In the genomic region with DNA sequence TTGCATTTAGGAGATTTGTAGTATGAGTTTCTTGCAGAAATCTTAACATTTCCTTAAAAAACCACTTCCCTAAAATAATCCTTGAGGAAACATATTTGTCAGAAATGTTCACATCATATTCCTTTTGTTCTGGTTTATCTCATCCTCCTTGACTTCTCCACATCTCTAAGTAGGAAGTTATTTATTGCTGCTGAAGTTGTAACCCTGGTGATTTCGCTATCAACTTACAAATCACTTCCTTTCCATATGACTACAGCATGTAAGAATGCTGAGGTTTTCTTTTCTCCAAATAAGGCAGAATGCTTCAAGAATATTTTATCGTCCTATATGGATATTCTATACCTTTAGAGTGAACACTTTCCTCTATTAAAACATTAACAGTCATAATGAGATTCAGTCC, we compare ENCODE assay signal across 17 cellular contexts.
DNase-seq lines count a peak whose midpoint lies in the region; ATAC-seq and TF ChIP-seq lines count a peak whose summit lies in the region.
"Had no signal": no experiment of that assay in that cellular context is flagged by ENCODE, and none has a peak within 500 bp of the region (broad histone marks: within the 10 kb centered on the region; RNA-seq: fewer than 3 reads in every experiment).

No MANE protein-coding gene starts in this region.

- no peak overlapping the region for H2AFZ ChIP-seq in fibroblast of lung (ENCODE audit: low read length)

- H3K4me3 Mint-ChIP-seq in nephron: no peak overlapping the region
- H3K4me3 Mint-ChIP-seq: activated T-helper 1 cell treated with anti-CD3 and anti-CD28 coated beads, Interleukin-12 subunit alpha, Interleukin-12 subunit beta, Interleukin-2, Interleukin-4 antibody, amounts not matched to agents 30 ng/mL and 10 ng/mL and 1 ng/mL, durations not matched to agents 14 hours and 24 hours and 36 hours; B cell had no signal

- peak overlapping the region; percentile 21 for H3K27ac ChIP-seq in RWPE2 (ENCODE audit: poor library complexity, severe bottlenecking)
- H3K27ac ChIP-seq in fibroblast of lung (ENCODE audit: insufficient read depth, low read length): no peak overlapping the region
- H3K27ac ChIP-seq: ovary, spleen had no signal

- no peak for TF ChIP-seq CTCF in RWPE2 (IDR thresholded peaks at IDR 0.05; ENCODE audit: poor library complexity, severe bottlenecking)
- no peak for TF ChIP-seq CTCF in fibroblast of lung (conservative IDR thresholded peaks at IDR 0.05 in 1 of 2, IDR thresholded peaks at IDR 0.05 in 1 of 2; ENCODE audit: low read depth in 1 of 2, low read length in 2 of 2)
- no peak for TF ChIP-seq CTCF in nephron (IDR thresholded peaks at IDR 0.05; ENCODE audit: unreplicated experiment in 3 of 3)

- H3K27me3 Mint-ChIP-seq in nephron (ENCODE audit: low read depth): no peaks in the 10 kb centered on the region
- H3K27me3 Mint-ChIP-seq: B cell had no signal

- H3K27ac Mint-ChIP-seq in nephron: peak overlapping the region; percentile 79 to 91 (median 84)
- H3K27ac Mint-ChIP-seq: activated T-helper 1 cell treated with anti-CD3 and anti-CD28 coated beads, Interleukin-12 subunit alpha, Interleukin-12 subunit beta, Interleukin-2, Interleukin-4 antibody, amounts not matched to agents 30 ng/mL and 10 ng/mL and 1 ng/mL, durations not matched to agents 14 hours and 24 hours and 36 hours; B cell had no signal

- intact Hi-C loops in head of caudate nucleus (cut with DNase I): no loop called here

- H3K9me3 ChIP-seq in RWPE2 (ENCODE audit: severe bottlenecking) (no peaks in the 10 kb centered on the region), fibroblast of lung (ENCODE audit: control insufficient read depth, insufficient read depth, low read depth, low read length) (no peaks in the 10 kb centered on the region)
- H3K9me3 ChIP-seq: ovary, spleen had no signal

- no peak overlapping the region for H3K9ac ChIP-seq in fibroblast of lung (ENCODE audit: insufficient read depth, low read length)

- ATAC-seq in RWPE2 (ENCODE audit: low read depth): peak; percentile 94
- ATAC-seq: K562 had no signal

- H3K27me3 ChIP-seq in RWPE2 (ENCODE audit: insufficient read depth, poor library complexity, severe bottlenecking) (no peaks in the 10 kb centered on the region), fibroblast of lung (ENCODE audit: control insufficient read depth, insufficient read depth, low read length) (no peaks in the 10 kb centered on the region), H7 (ENCODE audit: control insufficient read depth, insufficient read depth, low read length) (no peaks in the 10 kb centered on the region)
- H3K27me3 ChIP-seq: ovary, spleen had no signal

- H3K4me1 Mint-ChIP-seq in nephron: peaks cover 9% of the 10 kb centered on the region
- H3K4me1 Mint-ChIP-seq: B cell had no signal

- no peak overlapping the region for H3K4me3 ChIP-seq in RWPE2 (ENCODE audit: severe bottlenecking)
- no peak overlapping the region for H3K4me3 ChIP-seq in fibroblast of lung (replicated peaks in 1 of 4; ENCODE audit: control extremely low read depth in 1 of 4, insufficient read depth in 1 of 4, low read depth in 3 of 4, low read length in 4 of 4)
- no peak overlapping the region for H3K4me3 ChIP-seq in H7 (ENCODE audit: insufficient read depth, low read depth, low read length)
- H3K4me3 ChIP-seq: K562, ovary, spleen had no signal

- no peaks in the 10 kb centered on the region for H3K79me2 ChIP-seq in fibroblast of lung (ENCODE audit: control insufficient read depth, insufficient read depth, low read length)

- DNase-seq in ELR (ENCODE audit: low read depth) (peak; percentile 80), RWPE2 (ENCODE audit: low spot score) (no peak), fibroblast of lung (ENCODE audit: low read depth in 2 of 2) (peak; percentile 47 to 88), H7 (no peak), NCI-H1105 treated with DMSO at 0.1 percent for 48 hours (lab: John Stamatoyannopoulos, UW) (no peak), head of caudate nucleus (no peak)
- no peak for DNase-seq in activated effector memory CD4-positive, alpha-beta T cell treated with anti-CD3 and anti-CD28 coated beads, Interleukin-2, amount 50 U/mL, for 16 hours
- DNase-seq: activated CD4-positive, alpha-beta T cell treated with anti-CD3 and anti-CD28 coated beads, Interleukin-2, amount 50 U/mL, for 48 hours; amygdala; NCI-H1436; ovary; spleen; stimulated activated naive CD4-positive, alpha-beta T cell treated with Interleukin-2 at 50 U/mL for 16 hours had no signal

- H3K4me1 ChIP-seq in RWPE2 (ENCODE audit: insufficient read depth, poor library complexity, severe bottlenecking) (peaks cover 12% of the 10 kb centered on the region), fibroblast of lung (ENCODE audit: control insufficient read depth, extremely low read depth, insufficient read depth, low read length) (no peaks in the 10 kb centered on the region)
- H3K4me1 ChIP-seq: spleen had no signal

- no peaks in the 10 kb centered on the region for H3K9me3 Mint-ChIP-seq in nephron
- H3K9me3 Mint-ChIP-seq: activated T-helper 1 cell treated with anti-CD3 and anti-CD28 coated beads, Interleukin-12 subunit alpha, Interleukin-12 subunit beta, Interleukin-2, Interleukin-4 antibody, amounts not matched to agents 30 ng/mL and 10 ng/mL and 1 ng/mL, durations not matched to agents 14 hours and 24 hours and 36 hours had no signal

- H4K20me1 ChIP-seq in fibroblast of lung (ENCODE audit: control insufficient read depth, extremely low read depth, insufficient read depth, low read length): no peaks in the 10 kb centered on the region

- no peaks in the 10 kb centered on the region for H3K36me3 ChIP-seq in RWPE2 (ENCODE audit: low read depth)
- H3K36me3 ChIP-seq in fibroblast of lung (ENCODE audit: control insufficient read depth, insufficient read depth, low read length): no peaks in the 10 kb centered on the region
- no peaks in the 10 kb centered on the region for H3K36me3 ChIP-seq in H7 (replicated peaks; ENCODE audit: control insufficient read depth, insufficient read depth, low read length)
- H3K36me3 ChIP-seq: ovary, spleen had no signal

- H3K4me2 ChIP-seq in fibroblast of lung (ENCODE audit: extremely low read depth, insufficient read depth, low read length): no peak overlapping the region

- no peaks in the 10 kb centered on the region for H3K36me3 Mint-ChIP-seq in nephron (ENCODE audit: low read depth)

Comparison
In these comparisons a context has a peak if more than half of its experiments do, and no peak if none do; other contexts are left out.
1. DNase-seq: peak in ELR (single experiment) and fibroblast of lung (2 of 2); none in RWPE2 (single experiment), H7 (single experiment), NCI-H1105 treated with DMSO at 0.1 percent for 48 hours (single experiment), activated effector memory CD4-positive, alpha-beta T cell treated with anti-CD3 and anti-CD28 coated beads, Interleukin-2, amount 50 U/mL, for 16 hours (single experiment) and head of caudate nucleus (0 of 42).